Comparison of ENCODE assay signal across 16 cellular contexts in the genomic region with DNA sequence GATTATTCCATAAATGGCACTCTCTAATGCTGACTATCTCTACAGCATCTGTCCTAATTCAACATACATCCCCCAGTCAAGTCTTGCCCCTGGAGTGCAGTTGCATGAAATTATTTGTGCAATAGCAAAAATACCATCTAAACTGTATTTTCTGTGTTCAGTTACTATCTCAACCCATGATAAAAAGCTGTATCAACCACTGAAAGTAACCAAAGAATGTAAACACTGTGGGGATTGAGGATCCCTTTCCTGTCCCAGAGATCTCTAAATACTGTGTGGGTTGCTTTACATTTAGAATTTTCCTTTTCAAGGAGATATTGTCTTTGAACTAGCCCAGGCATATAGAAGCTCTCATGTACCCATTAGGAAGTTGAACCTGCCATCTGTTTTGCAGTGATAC. TPM values are rescaled to one million over a fixed set of nuclear protein-coding genes. Genes with fewer than 3 reads are reported as not detected.
"Had no signal": no experiment of that assay in that cellular context is flagged by ENCODE, and none has a peak within 500 bp of the region (broad histone marks: within the 10 kb centered on the region; RNA-seq: fewer than 3 reads in every experiment).

No MANE protein-coding gene starts in this region.

- H3K27ac ChIP-seq: adrenal gland, ovary, SK-N-MC, transverse colon had no signal

- H3K9me3 ChIP-seq: ovary had no signal

- DNase-seq: activated CD4-positive, alpha-beta T cell treated with anti-CD3 and anti-CD28 coated beads, Interleukin-2, amount 50 U/mL, for 1 hour; activated CD4-positive, CD25-positive, alpha-beta regulatory T cell; activated naive CD4-positive, alpha-beta T cell treated with anti-CD3 and anti-CD28 coated beads for 36 hours; adrenal gland; foreskin melanocyte; head of caudate nucleus; immature natural killer cell; left cardiac atrium; naive B cell; ovary; transverse colon had no signal

- ATAC-seq: stimulated activated effector memory CD8-positive, alpha-beta T cell treated with anti-CD3 and anti-CD28 coated beads, Interleukin-12 subunit alpha, Interleukin-12 subunit beta, amount 100 ng/mL, for 72 hours had no signal

- H3K27me3 ChIP-seq: adrenal gland, esophagus muscularis mucosa, ovary, transverse colon had no signal

- H3K4me1 ChIP-seq: transverse colon had no signal

- H3K4me3 ChIP-seq: adrenal gland, coronary artery, esophagus muscularis mucosa, lung, ovary, SK-N-MC, transverse colon had no signal

- H3K36me3 ChIP-seq: adrenal gland, ovary had no signal

RNA-seq across cellular contexts. Expression of a gene that starts 23.9 kb away (rescaled TPM):
- polyA plus RNA-seq: immature natural killer cell had no signal
